26 cellular contexts compared by ENCODE assay signal in genomic region chr14:98131406-98131805, GRCh38.
DNase-seq lines count a peak whose midpoint lies in the region; ATAC-seq and TF ChIP-seq lines count a peak whose summit lies in the region.
"Had no signal": no experiment of that assay in that cellular context is flagged by ENCODE, and none has a peak within 500 bp of the region (broad histone marks: within the 10 kb centered on the region; RNA-seq: fewer than 3 reads in every experiment).

No MANE protein-coding gene starts in this region.

- no peak for DNase-seq in CD8-positive, alpha-beta T cell
- DNase-seq in Daoy (ENCODE audit: low read depth) (peak; percentile 29), NCI-H446 treated with DMSO at 0.1 percent for 48 hours (lab: John Stamatoyannopoulos, UW) (no peak), putamen (ENCODE audit: low spot score) (no peak), hippocampal formation (lab: John Stamatoyannopoulos, UW) (no peak)
- DNase-seq in activated naive CD8-positive, alpha-beta T cell treated with anti-CD3 and anti-CD28 coated beads, Interleukin-2, amount 50 U/mL, for 24 hours: no peak
- no peak for DNase-seq in naive thymus-derived CD4-positive, alpha-beta T cell
- DNase-seq: activated CD4-positive, CD25-positive, alpha-beta regulatory T cell treated with anti-CD3 and anti-CD28 coated beads, Interleukin-2, amount 50 U/mL, for 72 hours; activated naive CD4-positive, alpha-beta T cell treated with Interleukin-2 at 50 U/mL for 16 hours; activated T-cell treated with anti-CD3 and anti-CD28 coated beads, Interleukin-2, amount 50 U/mL, for 48 hours; colonic mucosa; DMS153; effector CD4-positive, alpha-beta T cell; HCEC 1CT; Karpas-422; mesenchymal stem cell; NCI-H1417 treated with DMSO at 0.1 percent for 48 hours; NCI-H2029 treated with DMSO at 0.1 percent for 48 hours; NCI-H526 treated with DMSO at 0.1 percent for 48 hours; right lobe of liver; Right ventricle myocardium superior; stimulated activated CD4-positive, alpha-beta T cell treated with anti-CD3 and anti-CD28 coated beads, Interleukin-2, amount 100 ng/mL, for 48 hours had no signal

- H3K9me3 Mint-ChIP-seq in CD8-positive, alpha-beta T cell: no peaks in the 10 kb centered on the region
- H3K9me3 Mint-ChIP-seq in activated naive CD8-positive, alpha-beta T cell treated with anti-CD3 and anti-CD28 coated beads, Interleukin-2, amount 50 U/mL, for 24 hours: no peaks in the 10 kb centered on the region
- peaks cover 0 to 2% (median 0%) of the 10 kb centered on the region in 11 donors for H3K9me3 Mint-ChIP-seq in naive thymus-derived CD4-positive, alpha-beta T cell

- H3K4me3 ChIP-seq in CD8-positive, alpha-beta T cell (ENCODE audit: low read depth, low read length): no peak overlapping the region
- H3K4me3 ChIP-seq in naive thymus-derived CD4-positive, alpha-beta T cell (ENCODE audit: low read length): no peak overlapping the region
- H3K4me3 ChIP-seq: BLaER1, cardiac muscle cell, colonic mucosa, right lobe of liver, tibial nerve had no signal

- H3K9me3 ChIP-seq in CD8-positive, alpha-beta T cell (ENCODE audit: low read length): no peaks in the 10 kb centered on the region
- H3K9me3 ChIP-seq in naive thymus-derived CD4-positive, alpha-beta T cell (ENCODE audit: control insufficient read depth in 2 of 3, low read length in 3 of 3): no peaks in the 10 kb centered on the region
- H3K9me3 ChIP-seq: BLaER1, colonic mucosa, right lobe of liver, tibial nerve had no signal

- peaks cover 61% of the 10 kb centered on the region for H3K4me1 Mint-ChIP-seq in CD8-positive, alpha-beta T cell (ENCODE audit: low read depth)
- H3K4me1 Mint-ChIP-seq in activated naive CD8-positive, alpha-beta T cell treated with anti-CD3 and anti-CD28 coated beads, Interleukin-2, amount 50 U/mL, for 24 hours: peaks cover 31% of the 10 kb centered on the region
- peaks cover 24 to 66% (median 59%) of the 10 kb centered on the region in 7 donors for H3K4me1 Mint-ChIP-seq in naive thymus-derived CD4-positive, alpha-beta T cell

- H3K4me1 ChIP-seq in CD8-positive, alpha-beta T cell (ENCODE audit: insufficient read depth, low read length): peaks cover 40% of the 10 kb centered on the region
- H3K4me1 ChIP-seq in naive thymus-derived CD4-positive, alpha-beta T cell (ENCODE audit: control insufficient read depth in 2 of 2, insufficient read depth in 2 of 2, low read length in 2 of 2): peaks cover 16% of the 10 kb centered on the region in 2 donors
- H3K4me1 ChIP-seq: colonic mucosa, right lobe of liver, tibial nerve had no signal

- H3K27ac Mint-ChIP-seq in CD8-positive, alpha-beta T cell: peak overlapping the region; percentile 13
- no peak overlapping the region for H3K27ac Mint-ChIP-seq in activated naive CD8-positive, alpha-beta T cell treated with anti-CD3 and anti-CD28 coated beads, Interleukin-2, amount 50 U/mL, for 24 hours
- peak overlapping the region in 6 of 9 donors; percentile 2 to 68 (median 43) for H3K27ac Mint-ChIP-seq in naive thymus-derived CD4-positive, alpha-beta T cell

- intact Hi-C loops in CD8-positive, alpha-beta T cell (cut with DNase I, micrococcal nuclease): loop anchor here (10.0 kb wide), 3 partner anchors 427 to 803 kb away; no protein-coding TSS in a partner anchor
- intact Hi-C loops in naive thymus-derived CD4-positive, alpha-beta T cell (cut with micrococcal nuclease): loop anchor here (10.0 kb wide), 7 partner anchors 357 to 957 kb away; no protein-coding TSS in a partner anchor

- no peaks in the 10 kb centered on the region for H3K27me3 Mint-ChIP-seq in CD8-positive, alpha-beta T cell (ENCODE audit: low read depth)
- H3K27me3 Mint-ChIP-seq in activated naive CD8-positive, alpha-beta T cell treated with anti-CD3 and anti-CD28 coated beads, Interleukin-2, amount 50 U/mL, for 24 hours: no peaks in the 10 kb centered on the region
- H3K27me3 Mint-ChIP-seq in naive thymus-derived CD4-positive, alpha-beta T cell: no peaks in the 10 kb centered on the region

- no peak overlapping the region for H3K27ac ChIP-seq in CD8-positive, alpha-beta T cell (ENCODE audit: low read depth, low read length)
- no peak overlapping the region for H3K27ac ChIP-seq in naive thymus-derived CD4-positive, alpha-beta T cell (ENCODE audit: low read depth, low read length)
- H3K27ac ChIP-seq: BLaER1, cardiac muscle cell, colonic mucosa, right lobe of liver, tibial nerve had no signal

- ATAC-seq in CD8-positive, alpha-beta T cell: no peak
- ATAC-seq in activated naive CD8-positive, alpha-beta T cell treated with anti-CD3 and anti-CD28 coated beads, Interleukin-2, amount 50 U/mL, for 24 hours: peak; percentile 47
- no peak for ATAC-seq in naive thymus-derived CD4-positive, alpha-beta T cell
- ATAC-seq: left lobe of liver, right lobe of liver had no signal

- POLR2A ChIA-PET in CD8-positive, alpha-beta T cell (lab: Charles Lee): interaction anchor here (0.6 kb wide), 1 partner anchor 1143 kb away, joined by 3 read pairs; no protein-coding TSS in a partner anchor
- POLR2A ChIA-PET in naive thymus-derived CD4-positive, alpha-beta T cell (lab: Charles Lee): no interaction called here

- H3K36me3 ChIP-seq in CD8-positive, alpha-beta T cell (ENCODE audit: insufficient read depth, low read length): no peaks in the 10 kb centered on the region
- H3K36me3 ChIP-seq in naive thymus-derived CD4-positive, alpha-beta T cell (ENCODE audit: control insufficient read depth in 2 of 3, insufficient read depth in 3 of 3, low read length in 3 of 3): no peaks in the 10 kb centered on the region
- H3K36me3 ChIP-seq: BLaER1, cardiac muscle cell, colonic mucosa, right lobe of liver, tibial nerve had no signal

- CTCF ChIA-PET in CD8-positive, alpha-beta T cell (lab: Charles Lee): interaction anchor here (1.2 kb wide), 1 partner anchor 28 kb away, joined by 3 read pairs; no protein-coding TSS in a partner anchor
- CTCF ChIA-PET in naive thymus-derived CD4-positive, alpha-beta T cell (lab: Charles Lee): interaction anchor here (0.7 to 1.0 kb wide), 2 partner anchors 11 to 153 kb away, joined by 3 read pairs; no protein-coding TSS in a partner anchor

- no peaks in the 10 kb centered on the region for H3K36me3 Mint-ChIP-seq in CD8-positive, alpha-beta T cell
- H3K36me3 Mint-ChIP-seq in activated naive CD8-positive, alpha-beta T cell treated with anti-CD3 and anti-CD28 coated beads, Interleukin-2, amount 50 U/mL, for 24 hours (ENCODE audit: low read depth): no peaks in the 10 kb centered on the region
- peaks cover 0 to 25% (median 7%) of the 10 kb centered on the region in 5 donors for H3K36me3 Mint-ChIP-seq in naive thymus-derived CD4-positive, alpha-beta T cell

- no peak overlapping the region for H3K4me3 Mint-ChIP-seq in CD8-positive, alpha-beta T cell
- H3K4me3 Mint-ChIP-seq in activated naive CD8-positive, alpha-beta T cell treated with anti-CD3 and anti-CD28 coated beads, Interleukin-2, amount 50 U/mL, for 24 hours: no peak overlapping the region
- peak overlapping the region in 1 of 10 donors; percentile 34 for H3K4me3 Mint-ChIP-seq in naive thymus-derived CD4-positive, alpha-beta T cell

- TF ChIP-seq CTCF in CD8-positive, alpha-beta T cell (IDR thresholded peaks at IDR 0.05): no peak

- no peaks in the 10 kb centered on the region for H3K27me3 ChIP-seq in CD8-positive, alpha-beta T cell (ENCODE audit: insufficient read depth, low read length)
- no peaks in the 10 kb centered on the region for H3K27me3 ChIP-seq in naive thymus-derived CD4-positive, alpha-beta T cell (ENCODE audit: control insufficient read depth in 2 of 2, insufficient read depth in 2 of 2, low read length in 2 of 2)
- H3K27me3 ChIP-seq: BLaER1, cardiac muscle cell, colonic mucosa, right lobe of liver had no signal
